In genomic region chr21:18244721-18245486, GRCh38 we compare ENCODE assay signal across 9 cellular contexts. TPM values are rescaled to one million over a fixed set of nuclear protein-coding genes. Genes with fewer than 3 reads are reported as not detected.
A peak's percentile ranks its signal among the peaks of the same experiment; 100 is the strongest.
DNase-seq lines count a peak whose midpoint lies in the region; ATAC-seq and TF ChIP-seq lines count a peak whose summit lies in the region.
"Had no signal": no experiment of that assay in that cellular context is flagged by ENCODE, and none has a peak within 500 bp of the region (broad histone marks: within the 10 kb centered on the region; RNA-seq: fewer than 3 reads in every experiment).

Gene CHODL (plus strand): TSS chr21:18244833. CDS start chr21:18245224, 391 bp downstream.

- ATAC-seq in Right ventricle myocardium inferior (peak; percentile 26), heart right ventricle (peak in 5 of 8 donors; percentile 29 to 75 (median 54))

- H3K36me3 ChIP-seq in heart right ventricle (no peaks in the 10 kb centered on the region), neuronal stem cell (replicated peaks in 1 of 2; ENCODE audit: control insufficient read depth in 2 of 2, insufficient read depth in 2 of 2, low read length in 2 of 2) (no peaks in the 10 kb centered on the region)

- H3K27me3 Mint-ChIP-seq in activated naive CD4-positive, alpha-beta T cell treated with anti-CD3 and anti-CD28 coated beads for 36 hours (ENCODE audit: low read depth), result peaks cover 25% of the 10 kb centered on the region

- peak within 1 kb of the TSS; percentile 58 for H3K23ac ChIP-seq in neuronal stem cell (ENCODE audit: low read depth, low read length, poor library complexity)

- H4K91ac ChIP-seq in neuronal stem cell (ENCODE audit: low read depth, low read length, poor library complexity), result peak within 1 kb of the TSS; percentile 39

- no peak within 1 kb of the TSS for H4K8ac ChIP-seq in neuronal stem cell (ENCODE audit: low read depth, low read length)

- CTCF ChIA-PET in activated naive CD4-positive, alpha-beta T cell treated with anti-CD3 and anti-CD28 coated beads for 36 hours (lab: Charles Lee), result no interaction called here

- H2BK15ac ChIP-seq in neuronal stem cell (ENCODE audit: low read length), result peak within 1 kb of the TSS; percentile 55

- H3K79me1 ChIP-seq in neuronal stem cell (ENCODE audit: low read depth, low read length), result no peaks in the 10 kb centered on the region

- H2BK12ac ChIP-seq in neuronal stem cell (ENCODE audit: low read length), result peak within 1 kb of the TSS; percentile 78

- H2BK5ac ChIP-seq in neuronal stem cell (ENCODE audit: low read length), result no peak within 1 kb of the TSS

- H3K4me1 ChIP-seq in heart right ventricle (peaks cover 0 to 18% (median 13%) of the 10 kb centered on the region in 9 donors), neuronal stem cell (ENCODE audit: control insufficient read depth in 2 of 2, insufficient read depth in 1 of 2, low read depth in 1 of 2, low read length in 2 of 2) (peaks cover 0 to 4% of the 10 kb centered on the region in 2 donors)

- peak within 1 kb of the TSS; percentile 95 for H3K9ac ChIP-seq in neuronal stem cell (ENCODE audit: low read depth, low read length, poor library complexity)

- peak within 1 kb of the TSS; percentile 96 for H3K14ac ChIP-seq in neuronal stem cell (ENCODE audit: low read length)

- H3K27me3 ChIP-seq in heart right ventricle (peaks cover 0 to 37% (median 26%) of the 10 kb centered on the region in 7 donors), neuronal stem cell (ENCODE audit: control insufficient read depth in 3 of 3, insufficient read depth in 3 of 3, low read depth in 1 of 3, low read length in 3 of 3) (peaks cover 7 to 59% (median 21%) of the 10 kb centered on the region in 3 experiments)

- no peak within 1 kb of the TSS for H3K4me3 Mint-ChIP-seq in activated naive CD4-positive, alpha-beta T cell treated with anti-CD3 and anti-CD28 coated beads for 36 hours
- H3K4me3 Mint-ChIP-seq: CD4-positive, CD25-positive, alpha-beta regulatory T cell had no signal

- no peak within 1 kb of the TSS for H2AK5ac ChIP-seq in neuronal stem cell (ENCODE audit: low read depth, low read length)

- DNase-seq in Right ventricle myocardium inferior (ENCODE audit: missing footprints), result peak; percentile 67
- DNase-seq in cardiac septum (ENCODE audit: low spot score), result no peak
- peak in 1 of 2 donors; percentile 8 for DNase-seq in heart right ventricle
- DNase-seq in neuronal stem cell (ENCODE audit: low spot score), result peak; percentile 24
- DNase-seq in NOMO-1 (lab: John Stamatoyannopoulos, UW; ENCODE audit: unreplicated experiment in 2 of 2), result no peak
- DNase-seq in activated naive CD4-positive, alpha-beta T cell treated with anti-CD3 and anti-CD28 coated beads for 36 hours, result no peak
- no peak for DNase-seq in HUDEP-2 (lab: John Stamatoyannopoulos, UW; ENCODE audit: unreplicated experiment in 76 of 76)
- no peak for DNase-seq in NCI-H2029 treated with DMSO at 0.1 percent for 48 hours (lab: John Stamatoyannopoulos, UW)
- DNase-seq: CD4-positive, CD25-positive, alpha-beta regulatory T cell had no signal

- H2BK120ac ChIP-seq in neuronal stem cell (ENCODE audit: low read depth, low read length), result peak within 1 kb of the TSS; percentile 22

- peak within 1 kb of the TSS; percentile 98 for H3K4me2 ChIP-seq in neuronal stem cell (ENCODE audit: insufficient read depth, low read length, poor library complexity, severe bottlenecking)

- H3K36me3 Mint-ChIP-seq in activated naive CD4-positive, alpha-beta T cell treated with anti-CD3 and anti-CD28 coated beads for 36 hours (ENCODE audit: low read depth), result peaks cover 2% of the 10 kb centered on the region
- H3K36me3 Mint-ChIP-seq: CD4-positive, CD25-positive, alpha-beta regulatory T cell had no signal

- no peak within 1 kb of the TSS for H3K27ac ChIP-seq in heart right ventricle
- H3K27ac ChIP-seq in neuronal stem cell (replicated peaks; ENCODE audit: low read length), result no peak within 1 kb of the TSS

- no peaks in the 10 kb centered on the region for H3K9me3 Mint-ChIP-seq in activated naive CD4-positive, alpha-beta T cell treated with anti-CD3 and anti-CD28 coated beads for 36 hours

- H3K4me1 Mint-ChIP-seq in activated naive CD4-positive, alpha-beta T cell treated with anti-CD3 and anti-CD28 coated beads for 36 hours (ENCODE audit: low read depth), result no peaks in the 10 kb centered on the region
- H3K4me1 Mint-ChIP-seq: CD4-positive, CD25-positive, alpha-beta regulatory T cell had no signal

- no peak for TF ChIP-seq CTCF in heart right ventricle (IDR thresholded peaks at IDR 0.05)

- peak within 1 kb of the TSS in 9 of 10 donors; percentile 28 to 57 (median 47) for H3K4me3 ChIP-seq in heart right ventricle
- peak within 1 kb of the TSS; percentile 31 to 93 for H3K4me3 ChIP-seq in neuronal stem cell (ENCODE audit: low read length in 2 of 2)

- peak within 1 kb of the TSS; percentile 95 for H3K18ac ChIP-seq in neuronal stem cell (ENCODE audit: low read length)

- H3K27ac Mint-ChIP-seq in activated naive CD4-positive, alpha-beta T cell treated with anti-CD3 and anti-CD28 coated beads for 36 hours, result no peak within 1 kb of the TSS

- WGBS in heart right ventricle, 2 donors, result 1 to 2% methylated on average over 52 to 72 of the region's 72 CpGs
- no CpG with 5 or more reads among the region's 72 CpGs for WGBS in neuronal stem cell (ENCODE audit: extremely low coverage in 2 of 2, insufficient read length in 2 of 2, insufficient replicate concordance in 1 of 2), 2 donors

- intact Hi-C loops in Right ventricle myocardium inferior (cut with DNase I), result no loop called here
- intact Hi-C loops in cardiac septum (cut with DNase I), result no loop called here
- intact Hi-C loops in heart right ventricle (cut with DNase I), result no loop called here
- intact Hi-C loops in activated naive CD4-positive, alpha-beta T cell treated with anti-CD3 and anti-CD28 coated beads for 36 hours (cut with micrococcal nuclease), result no loop called here

- peak within 1 kb of the TSS; percentile 87 for H2AFZ ChIP-seq in neuronal stem cell (ENCODE audit: low read length)

- peak within 1 kb of the TSS; percentile 76 for H3K4ac ChIP-seq in neuronal stem cell (ENCODE audit: low read length)

- no peaks in the 10 kb centered on the region for H3K9me3 ChIP-seq in heart right ventricle
- H3K9me3 ChIP-seq in neuronal stem cell (replicated peaks in 1 of 2; ENCODE audit: control insufficient read depth in 2 of 2, insufficient read depth in 1 of 2, low read depth in 1 of 2, low read length in 2 of 2), result no peaks in the 10 kb centered on the region

RNA-seq across cellular contexts. Expression of gene CHODL, which starts in this region (rescaled TPM):
- 0.14 TPM for total RNA-seq in Right ventricle myocardium inferior
- 0.57 TPM for total RNA-seq in cardiac septum
- under 1 TPM in 8 of 10 donors, not detected in 2; 0.17 to 0.96 (median 0.31) TPM for total RNA-seq in heart right ventricle
- polyA plus RNA-seq in heart right ventricle, result under 1 TPM; 0.30 to 0.37 TPM
- 1.2 TPM for polyA plus RNA-seq in neuronal stem cell (2013, experiment 1 of 2)
- polyA plus RNA-seq in neuronal stem cell (2013, experiment 2 of 2), result 1.4 TPM
- not detected for total RNA-seq in activated naive CD4-positive, alpha-beta T cell treated with anti-CD3 and anti-CD28 coated beads for 36 hours
- total RNA-seq: CD4-positive, CD25-positive, alpha-beta regulatory T cell had no signal

Comparison
In these comparisons a context has a peak if more than half of its experiments do, and no peak if none do; other contexts are left out.
1. Peak in DNase-seq and ATAC-seq in Right ventricle myocardium inferior; RNA of the gene not detected or under 1 TPM.
2. Peak in ATAC-seq and H3K4me3 ChIP-seq in heart right ventricle; RNA of the gene not detected or under 1 TPM.